ENCODE assay signal across 1 cellular context in the genomic region with DNA sequence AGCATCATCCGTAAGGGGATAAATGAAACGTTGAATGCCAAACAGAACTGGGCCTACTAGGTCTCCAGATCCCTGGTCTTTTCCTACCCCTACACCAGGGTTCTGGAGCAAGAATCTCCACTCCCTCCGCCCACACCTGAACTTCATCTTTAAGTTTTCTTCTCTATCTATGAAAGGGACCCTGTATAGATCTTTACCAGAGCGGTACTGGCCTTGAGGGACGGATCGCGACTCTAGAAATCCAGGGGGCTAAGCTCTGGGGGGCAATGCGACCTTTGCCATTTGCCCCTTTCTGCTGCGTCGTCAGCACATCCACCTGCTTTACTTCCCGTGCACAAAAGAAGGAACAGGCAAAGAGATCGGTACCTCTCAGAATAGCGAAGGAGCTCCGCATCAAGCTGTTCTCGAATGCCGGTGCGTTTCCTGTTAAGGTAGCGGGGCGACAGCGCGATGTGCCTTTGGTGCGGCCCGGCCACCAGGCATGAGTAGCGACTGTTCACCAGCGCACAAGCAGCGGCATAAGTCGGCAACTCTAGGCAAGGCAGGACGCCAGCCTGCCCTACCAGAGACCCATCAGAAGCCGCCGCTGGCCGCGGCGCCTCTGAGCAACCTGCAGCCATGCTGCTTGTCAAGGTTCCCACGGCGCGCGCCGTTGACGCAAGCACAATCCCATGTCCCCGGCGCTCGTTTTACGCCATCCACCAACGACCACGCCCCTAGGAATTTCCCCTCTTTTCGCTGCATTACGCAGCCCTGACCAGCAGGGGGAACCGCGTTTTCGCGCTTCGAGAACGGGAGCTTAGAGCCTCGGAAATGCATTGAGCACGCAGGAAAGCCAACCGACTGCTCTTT.
TF ChIP-seq lines count a peak whose summit lies in the region.

POLR1F (minus strand) TSS at position 641 of the 852 bp plus-strand sequence; CDS start at position 620, 21 bp downstream.

TF ChIP-seq in K562, 482 proteins besides CTCF, POLR2A, EP300 and RAD21 (continued from another document):
- TF ChIP-seq THAP12 (CRISPR knock-in tag; IDR thresholded peaks at IDR 0.05), result peak; percentile 91
- TF ChIP-seq ZNF830 (CRISPR knock-in tag; IDR thresholded peaks at IDR 0.05), result 0 out of 2 replicates have a peak, but pooled peaks have one; percentile 14
- TF ChIP-seq L3MBTL2 (IDR thresholded peaks at IDR 0.05), result peak; percentile 95
- peak; percentile 10; the same call in 1 of the 2 replicates for TF ChIP-seq ZNF24 (IDR thresholded peaks at IDR 0.05)
- no peak for TF ChIP-seq RFX7 (CRISPR knock-in tag; IDR thresholded peaks at IDR 0.05)
- TF ChIP-seq CSDE1 (IDR thresholded peaks at IDR 0.05), result peak in 1 of 2 experiments; percentile 83; a peak in 2 of 4 replicates
- 0 out of 2 replicates have a peak, but pooled peaks have one; percentile 32 for TF ChIP-seq ELF1 (tag; IDR thresholded peaks at IDR 0.05)
- TF ChIP-seq DIDO1 (tag; IDR thresholded peaks at IDR 0.05; ENCODE audit: low read depth), result peak; percentile 80; the same call in 1 of the 2 replicates
- TF ChIP-seq MTA1 (IDR thresholded peaks at IDR 0.05; ENCODE audit: borderline replicate concordance), result peak; percentile 98
- TF ChIP-seq CREB3L1 (IDR thresholded peaks at IDR 0.05; ENCODE audit: borderline replicate concordance, low read depth), result peak; percentile 44; the same call in 1 of the 2 replicates
- peak; percentile 87 for TF ChIP-seq CBX1 (IDR thresholded peaks at IDR 0.05; ENCODE audit: low read depth)
- no peak for TF ChIP-seq TARDBP (IDR thresholded peaks at IDR 0.05)
- no peak for TF ChIP-seq PRMT5 (CRISPR knock-in tag; IDR thresholded peaks at IDR 0.05)
- TF ChIP-seq ATF7 (IDR thresholded peaks at IDR 0.05), result peak; percentile 84
- TF ChIP-seq CBX5 (IDR thresholded peaks at IDR 0.05; ENCODE audit: borderline replicate concordance, low read depth), result peak; percentile 72; the same call in 1 of the 2 replicates
- TF ChIP-seq ETV5 (CRISPR knock-in tag; IDR thresholded peaks at IDR 0.05; ENCODE audit: low read depth), result 0 out of 2 replicates have a peak, but pooled peaks have one; percentile 19
- 0 out of 2 replicates have a peak, but pooled peaks have one; percentile 34 for TF ChIP-seq CC2D1A (IDR thresholded peaks at IDR 0.05)
- peak; percentile 95 for TF ChIP-seq RBFOX2 (IDR thresholded peaks at IDR 0.05; ENCODE audit: low read depth, low read length)
- TF ChIP-seq HDAC6 (IDR thresholded peaks at IDR 0.05; ENCODE audit: low read depth, low read length), result no peak
- TF ChIP-seq MBD1 (CRISPR knock-in tag; IDR thresholded peaks at IDR 0.05), result no peak
- peak; percentile 96 to 98 for TF ChIP-seq SIN3A (IDR thresholded peaks at IDR 0.05; ENCODE audit: borderline replicate concordance in 2 of 2, control insufficient read depth in 1 of 2, low read depth in 2 of 2, low read length in 2 of 2)
- peak; percentile 59; the same call in 1 of the 2 replicates for TF ChIP-seq ZBTB9 (CRISPR knock-in tag; IDR thresholded peaks at IDR 0.05)
- TF ChIP-seq PML (IDR thresholded peaks at IDR 0.05; ENCODE audit: low read length), result peak; percentile 53; the same call in 1 of the 2 replicates
- TF ChIP-seq SUPT5H (IDR thresholded peaks at IDR 0.05), result peak; percentile 92
- TF ChIP-seq TAF7 (tag; IDR thresholded peaks at IDR 0.05), result peak; percentile 79
- TF ChIP-seq YY1 (IDR thresholded peaks at IDR 0.05; ENCODE audit: borderline replicate concordance in 1 of 3, control insufficient read depth in 1 of 3, extremely low read depth in 1 of 3, insufficient read depth in 3 of 3, insufficient read length in 1 of 3, insufficient replicate concordance in 2 of 3, low read depth in 1 of 3, low read length in 2 of 3), result peak; percentile 65 to 96 (median 94)
- TF ChIP-seq ZNF347 (CRISPR knock-in tag; IDR thresholded peaks at IDR 0.05; ENCODE audit: low read depth), result no peak
- TF ChIP-seq, protein P1, sequence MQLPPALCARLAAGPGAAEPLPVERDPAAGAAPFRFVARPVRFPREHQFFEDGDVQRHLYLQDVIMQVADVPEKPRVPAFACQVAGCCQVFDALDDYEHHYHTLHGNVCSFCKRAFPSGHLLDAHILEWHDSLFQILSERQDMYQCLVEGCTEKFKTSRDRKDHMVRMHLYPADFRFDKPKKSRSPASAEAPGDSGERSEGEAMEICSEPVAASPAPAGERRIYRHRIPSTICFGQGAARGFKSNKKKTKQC (CRISPR knock-in tag; IDR thresholded peaks at IDR 0.05), result 0 out of 2 replicates have a peak, but pooled peaks have one; percentile 18
- TF ChIP-seq, protein P2, sequence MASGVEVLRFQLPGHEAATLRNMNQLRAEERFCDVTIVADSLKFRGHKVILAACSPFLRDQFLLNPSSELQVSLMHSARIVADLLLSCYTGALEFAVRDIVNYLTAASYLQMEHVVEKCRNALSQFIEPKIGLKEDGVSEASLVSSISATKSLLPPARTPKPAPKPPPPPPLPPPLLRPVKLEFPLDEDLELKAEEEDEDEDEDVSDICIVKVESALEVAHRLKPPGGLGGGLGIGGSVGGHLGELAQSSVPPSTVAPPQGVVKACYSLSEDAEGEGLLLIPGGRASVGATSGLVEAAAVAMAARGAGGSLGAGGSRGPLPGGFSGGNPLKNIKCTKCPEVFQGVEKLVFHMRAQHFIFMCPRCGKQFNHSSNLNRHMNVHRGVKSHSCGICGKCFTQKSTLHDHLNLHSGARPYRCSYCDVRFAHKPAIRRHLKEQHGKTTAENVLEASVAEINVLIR (CRISPR knock-in tag; IDR thresholded peaks at IDR 0.05), result peak; percentile 94
- TF ChIP-seq TEAD4 (IDR thresholded peaks at IDR 0.05; ENCODE audit: low read length), result peak; percentile 74
- no peak for TF ChIP-seq TEAD4 (CRISPR knock-in tag; IDR thresholded peaks at IDR 0.05; ENCODE audit: borderline replicate concordance)
